In the genomic region with DNA sequence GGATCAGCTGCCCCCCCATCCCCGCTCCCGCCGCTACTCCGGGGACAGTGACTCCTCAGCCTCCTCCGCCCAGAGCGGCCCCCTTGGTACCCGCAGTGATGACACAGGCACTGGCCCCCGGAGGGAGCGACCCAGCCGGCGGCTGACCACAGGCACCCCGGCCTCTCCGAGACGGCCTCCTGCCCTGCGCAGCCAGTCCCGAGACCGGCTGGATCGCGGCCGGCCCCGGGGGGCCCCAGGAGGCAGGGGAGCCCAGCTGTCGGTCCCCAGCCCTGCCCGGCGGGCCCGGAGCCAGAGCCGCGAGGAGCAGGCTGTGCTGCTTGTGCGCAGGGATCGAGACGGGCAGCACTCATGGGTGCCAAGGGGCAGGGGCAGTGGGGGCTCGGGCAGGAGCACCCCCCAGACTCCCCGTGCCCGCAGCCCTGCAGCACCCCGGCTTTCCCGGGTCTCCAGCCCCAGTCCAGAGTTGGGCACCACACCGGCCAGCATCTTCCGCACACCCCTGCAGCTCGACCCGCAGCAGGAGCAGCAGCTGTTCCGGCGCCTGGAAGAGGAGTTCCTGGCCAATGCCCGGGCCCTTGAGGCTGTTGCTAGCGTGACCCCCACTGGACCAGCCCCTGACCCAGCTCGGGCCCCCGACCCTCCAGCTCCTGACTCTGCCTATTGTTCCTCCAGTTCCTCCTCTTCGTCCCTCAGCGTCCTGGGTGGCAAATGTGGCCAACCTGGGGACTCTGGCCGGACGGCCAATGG, we compare ENCODE assay signal across 11 cellular contexts. TPM values are rescaled to one million over a fixed set of nuclear protein-coding genes. Genes with fewer than 3 reads are reported as not detected.
DNase-seq lines count a peak whose midpoint lies in the region; ATAC-seq and TF ChIP-seq lines count a peak whose summit lies in the region.
"Had no signal": no experiment of that assay in that cellular context is flagged by ENCODE, and none has a peak within 500 bp of the region (broad histone marks: within the 10 kb centered on the region; RNA-seq: fewer than 3 reads in every experiment).

No MANE protein-coding gene starts in this region.

- ATAC-seq in GM21576 (IDR thresholded peaks at IDR 0.05; ENCODE audit: unreplicated experiment) = no peak

- H3K27ac ChIP-seq in cingulate gyrus (ENCODE audit: low read depth, low read length) (peak overlapping the region; percentile 83), urinary bladder (ENCODE audit: low read depth) (peak overlapping the region; percentile 53)

- WGBS in urinary bladder = 57% methylated on average over 49 of the region's 49 CpGs

- no peaks in the 10 kb centered on the region for H3K36me3 ChIP-seq in urinary bladder (ENCODE audit: insufficient read depth)

- in situ Hi-C loops in GM13977 (cut with MboI; ENCODE audit: low pct_unique_long_range_greater_than_20kb, low sequenced_read_pairs, unreplicated experiment) = no loop called here

- TF ChIP-seq CTCF in GM13977 (IDR thresholded peaks at IDR 0.05; ENCODE audit: extremely low read depth, insufficient read depth, missing control alignments) = no peak

- peak; percentile 57 for DNase-seq in activated effector memory CD4-positive, alpha-beta T cell treated with anti-CD3 and anti-CD28 coated beads, Interleukin-2, amount 50 U/mL, for 16 hours
- no peak for DNase-seq in activated effector memory CD4-positive, alpha-beta T cell treated with Interleukin-2 at 50 U/mL for 16 hours
- peak; percentile 47 for DNase-seq in midbrain (lab: John Stamatoyannopoulos, UW)
- DNase-seq in COR-L47 (lab: John Stamatoyannopoulos, UW) = no peak
- no peak for DNase-seq in GM13977 (ENCODE audit: low spot score)
- DNase-seq: NCI-H1930 had no signal

- H3K4me1 ChIP-seq in urinary bladder (ENCODE audit: insufficient read depth) = no peaks in the 10 kb centered on the region

- peak overlapping the region; percentile 15 for H3K4me3 ChIP-seq in urinary bladder (ENCODE audit: low read depth, low read length)
- H3K4me3 ChIP-seq: GM12878 had no signal

RNA-seq across cellular contexts. Expression of a gene that starts 3.9 kb away (rescaled TPM):
- 0.58 TPM for total RNA-seq in urinary bladder
- 2.0 TPM for polyA plus RNA-seq in urinary bladder

RNA-seq across cellular contexts. Expression of a gene that starts 5.2 kb away (rescaled TPM):
- total RNA-seq in urinary bladder = 4.8 TPM
- 33.7 TPM for polyA plus RNA-seq in urinary bladder
- total RNA-seq: B cell had no signal

RNA-seq across cellular contexts. Expression of a gene that starts 43.6 kb away (rescaled TPM):
- 98.6 TPM for total RNA-seq in urinary bladder
- 143 TPM for polyA plus RNA-seq in urinary bladder

RNA-seq across cellular contexts. Expression of a gene that starts 43.9 kb away (rescaled TPM):
- 11.7 TPM for total RNA-seq in urinary bladder
- polyA plus RNA-seq in urinary bladder = 26.9 TPM

Comparison
In these comparisons a context has a peak if more than half of its experiments do, and no peak if none do; other contexts are left out.
1. DNase-seq: peak in activated effector memory CD4-positive, alpha-beta T cell treated with anti-CD3 and anti-CD28 coated beads, Interleukin-2, amount 50 U/mL, for 16 hours (single experiment) and midbrain (single experiment); none in activated effector memory CD4-positive, alpha-beta T cell treated with Interleukin-2 at 50 U/mL for 16 hours (single experiment), COR-L47 (single experiment) and GM13977 (single experiment).